ENCODE assay signal across 1 cellular context in genomic region chr5:160047362-160047761, GRCh38.
TF ChIP-seq lines count a peak whose summit lies in the region.

No MANE protein-coding gene starts in this region.

TF ChIP-seq in K562, 482 proteins besides CTCF, POLR2A, EP300 and RAD21 (continued from another document):
- no peak for TF ChIP-seq NKRF (IDR thresholded peaks at IDR 0.05; ENCODE audit: borderline replicate concordance)
- TF ChIP-seq CLOCK (CRISPR knock-in tag; IDR thresholded peaks at IDR 0.05; ENCODE audit: borderline replicate concordance) = no peak
